16 cellular contexts compared by ENCODE assay signal in genomic region chr17:75824591-75825518, GRCh38.
DNase-seq lines count a peak whose midpoint lies in the region; ATAC-seq and TF ChIP-seq lines count a peak whose summit lies in the region.
"Had no signal": no experiment of that assay in that cellular context is flagged by ENCODE, and none has a peak within 500 bp of the region (broad histone marks: within the 10 kb centered on the region; RNA-seq: fewer than 3 reads in every experiment).

No MANE protein-coding gene starts in this region.

- H3K4me1 ChIP-seq in BLaER1 (peaks cover 48% of the 10 kb centered on the region), HEK293 (ENCODE audit: control insufficient read depth, insufficient read depth, low read length) (no peaks in the 10 kb centered on the region), neutrophil (ENCODE audit: control insufficient read depth in 1 of 2, insufficient read depth in 1 of 2, low read depth in 1 of 2, low read length in 1 of 2) (no peaks in the 10 kb centered on the region)

- H3K4me2 ChIP-seq in BLaER1, result no peak overlapping the region

- no peak for DNase-seq in effector memory CD8-positive, alpha-beta T cell
- DNase-seq in DMS53 (lab: John Stamatoyannopoulos, UW) (no peak), HuH-7 (ENCODE audit: low spot score) (no peak), cerebellar cortex (ENCODE audit: low spot score) (no peak), middle frontal gyrus (ENCODE audit: extremely low spot score, low spot score) (no peak)
- DNase-seq: activated T-cell treated with anti-CD3 and anti-CD28 coated beads for 4 hours, NCI-H1694, NCI-H510A, OCI-M1, stomach had no signal

- H3K4me1 Mint-ChIP-seq in effector memory CD8-positive, alpha-beta T cell (ENCODE audit: low read depth in 2 of 2), result peaks cover 13 to 22% of the 10 kb centered on the region in 2 donors

- peak overlapping the region; percentile 70 to 74 for H3K27ac Mint-ChIP-seq in effector memory CD8-positive, alpha-beta T cell
- H3K27ac Mint-ChIP-seq: B cell had no signal

- H3K36me3 Mint-ChIP-seq in effector memory CD8-positive, alpha-beta T cell (ENCODE audit: insufficient read depth), result peaks cover 39% of the 10 kb centered on the region

- no peak for ATAC-seq in effector memory CD8-positive, alpha-beta T cell (replicated peaks)

- H3K9me3 ChIP-seq in BLaER1, result no peaks in the 10 kb centered on the region
- H3K9me3 ChIP-seq in HEK293 (ENCODE audit: control insufficient read depth, insufficient read depth, low read depth, low read length), result no peaks in the 10 kb centered on the region
- no peaks in the 10 kb centered on the region for H3K9me3 ChIP-seq in neutrophil
- H3K9me3 ChIP-seq: ascending aorta, stomach had no signal

- H3K4me3 ChIP-seq in BLaER1 (no peak overlapping the region), HEK293 (ENCODE audit: low read depth, low read length) (no peak overlapping the region), neutrophil (ENCODE audit: low read depth in 1 of 2, low read length in 1 of 2) (no peak overlapping the region)
- H3K4me3 ChIP-seq: ascending aorta, dorsolateral prefrontal cortex, stomach had no signal

- POLR2A ChIA-PET in HEK293 (lab: Yijun Ruan, JAX), result interaction anchor here (0.6 to 2.9 kb wide), 3 partner anchors 29 to 48 kb away, joined by 4 to 23 read pairs (median 7); no protein-coding TSS in a partner anchor

- H3K36me3 ChIP-seq in BLaER1, result peaks cover 90% of the 10 kb centered on the region
- H3K36me3 ChIP-seq in HEK293 (ENCODE audit: control insufficient read depth in 2 of 2, insufficient read depth in 1 of 2, low read length in 2 of 2), result peaks cover 10 to 65% of the 10 kb centered on the region in 2 experiments
- H3K36me3 ChIP-seq in neutrophil, result peaks cover 83% of the 10 kb centered on the region

- peak overlapping the region; percentile 84 for H3K27ac ChIP-seq in BLaER1
- H3K27ac ChIP-seq in HEK293 (ENCODE audit: extremely low read depth, low read depth, low read length), result 0 out of 2 replicates have a peak overlapping the region, but pooled peaks have one; percentile 17
- H3K27ac ChIP-seq in neutrophil, result peak overlapping the region; percentile 63

- H3K9me3 Mint-ChIP-seq in effector memory CD8-positive, alpha-beta T cell, result no peaks in the 10 kb centered on the region

- CTCF ChIA-PET in HEK293 (lab: Yijun Ruan, JAX), result interaction anchor here (0.6 to 4.0 kb wide), 5 partner anchors 8 to 110 kb away, joined by 3 to 25 read pairs (median 5); no protein-coding TSS in a partner anchor

- H3K27me3 Mint-ChIP-seq in effector memory CD8-positive, alpha-beta T cell, result no peaks in the 10 kb centered on the region
- H3K27me3 Mint-ChIP-seq: B cell had no signal

- H3K9ac ChIP-seq in BLaER1, result no peak overlapping the region

- H3K4me3 Mint-ChIP-seq in effector memory CD8-positive, alpha-beta T cell, result peak overlapping the region in 1 of 2 donors; percentile 49
- H3K4me3 Mint-ChIP-seq: B cell had no signal

- H3K27me3 ChIP-seq in BLaER1 (no peaks in the 10 kb centered on the region), neutrophil (no peaks in the 10 kb centered on the region)
- H3K27me3 ChIP-seq: ascending aorta, dorsolateral prefrontal cortex, stomach had no signal

- peaks cover 64% of the 10 kb centered on the region for H4K20me1 ChIP-seq in BLaER1

- no peak for TF ChIP-seq CTCF in HEK293 (tag by site-specific recombination; IDR thresholded peaks at IDR 0.05)
- no peak for TF ChIP-seq CTCF in neutrophil (IDR thresholded peaks at IDR 0.05)

TF ChIP-seq in HEK293, 187 proteins besides CTCF, POLR2A, EP300 and RAD21:
- TF ChIP-seq, protein P1, sequence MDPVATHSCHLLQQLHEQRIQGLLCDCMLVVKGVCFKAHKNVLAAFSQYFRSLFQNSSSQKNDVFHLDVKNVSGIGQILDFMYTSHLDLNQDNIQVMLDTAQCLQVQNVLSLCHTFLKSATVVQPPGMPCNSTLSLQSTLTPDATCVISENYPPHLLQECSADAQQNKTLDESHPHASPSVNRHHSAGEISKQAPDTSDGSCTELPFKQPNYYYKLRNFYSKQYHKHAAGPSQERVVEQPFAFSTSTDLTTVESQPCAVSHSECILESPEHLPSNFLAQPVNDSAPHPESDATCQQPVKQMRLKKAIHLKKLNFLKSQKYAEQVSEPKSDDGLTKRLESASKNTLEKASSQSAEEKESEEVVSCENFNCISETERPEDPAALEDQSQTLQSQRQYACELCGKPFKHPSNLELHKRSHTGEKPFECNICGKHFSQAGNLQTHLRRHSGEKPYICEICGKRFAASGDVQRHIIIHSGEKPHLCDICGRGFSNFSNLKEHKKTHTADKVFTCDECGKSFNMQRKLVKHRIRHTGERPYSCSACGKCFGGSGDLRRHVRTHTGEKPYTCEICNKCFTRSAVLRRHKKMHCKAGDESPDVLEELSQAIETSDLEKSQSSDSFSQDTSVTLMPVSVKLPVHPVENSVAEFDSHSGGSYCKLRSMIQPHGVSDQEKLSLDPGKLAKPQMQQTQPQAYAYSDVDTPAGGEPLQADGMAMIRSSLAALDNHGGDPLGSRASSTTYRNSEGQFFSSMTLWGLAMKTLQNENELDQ (tag by site-specific recombination; IDR thresholded peaks at IDR 0.05; ENCODE audit: low read depth), result no peak
- TF ChIP-seq ZNF16 (tag by site-specific recombination; IDR thresholded peaks at IDR 0.05; ENCODE audit: low read depth), result no peak
- no peak for TF ChIP-seq ZNF623 (tag by site-specific recombination; IDR thresholded peaks at IDR 0.05)
- TF ChIP-seq REPIN1 (tag by site-specific recombination; IDR thresholded peaks at IDR 0.05; ENCODE audit: low read depth), result no peak
- no peak for TF ChIP-seq BCL6B (tag by site-specific recombination; IDR thresholded peaks at IDR 0.05)
- TF ChIP-seq SP3 (tag by site-specific recombination; IDR thresholded peaks at IDR 0.05), result no peak
- no peak for TF ChIP-seq ZNF37A (tag by site-specific recombination; IDR thresholded peaks at IDR 0.05)
- 0 out of 2 replicates have a peak, but pooled peaks have one; percentile 26 for TF ChIP-seq SP2 (tag by site-specific recombination; IDR thresholded peaks at IDR 0.05)
- 0 out of 2 replicates have a peak, but pooled peaks have one; percentile 25 for TF ChIP-seq KLF1 (tag by site-specific recombination; IDR thresholded peaks at IDR 0.05)
- no peak for TF ChIP-seq ZNF155 (tag by site-specific recombination; IDR thresholded peaks at IDR 0.05)
- no peak for TF ChIP-seq ZBTB8A (tag by site-specific recombination; IDR thresholded peaks at IDR 0.05)
- TF ChIP-seq ZNF202 (tag by site-specific recombination; IDR thresholded peaks at IDR 0.05; ENCODE audit: borderline replicate concordance), result no peak

Comparison
In these comparisons a context has a peak if more than half of its experiments do, and no peak if none do; other contexts are left out.
1. H3K27ac ChIP-seq: peak in every context shown above with its lines; median percentile 84 in BLaER1; 63 in neutrophil; 17 in HEK293.